In the genomic region with DNA sequence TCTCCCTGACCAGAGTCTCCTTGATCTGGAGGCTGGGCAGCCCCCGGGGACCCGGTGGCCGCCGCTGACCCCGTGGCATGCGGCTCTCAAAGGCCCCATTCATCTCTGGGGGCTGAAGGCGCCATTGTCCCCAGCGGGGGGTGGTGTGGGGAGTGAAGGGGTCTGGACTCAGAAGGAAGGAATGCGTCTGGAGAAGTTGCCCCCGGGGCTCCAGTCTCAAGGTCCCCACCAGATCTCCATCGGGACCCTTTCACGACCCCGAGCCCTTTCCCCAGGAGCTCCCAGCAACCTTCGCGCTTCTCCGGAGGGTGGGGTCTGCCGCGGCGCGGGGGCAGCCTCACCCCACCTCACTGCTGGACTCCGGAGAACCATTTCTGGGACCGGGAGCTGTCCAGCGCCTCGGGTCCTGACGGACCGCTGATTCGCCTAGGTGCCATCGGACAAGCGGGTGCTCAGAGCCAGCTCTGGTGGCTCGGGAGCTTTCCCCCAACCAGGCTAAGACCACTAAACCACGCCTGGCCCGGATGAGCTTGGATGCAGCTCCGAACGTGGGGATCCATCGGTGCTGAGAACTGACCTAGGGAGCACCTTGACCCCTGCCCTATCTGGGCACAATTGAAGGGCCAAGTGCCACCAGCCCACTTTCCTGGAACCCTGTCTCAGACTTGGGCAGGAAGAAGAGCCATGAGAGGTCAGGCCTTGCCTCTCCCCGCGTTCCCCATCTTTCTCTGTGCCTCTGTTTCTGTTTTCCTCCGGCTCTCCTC, we compare ENCODE assay signal across 9 cellular contexts. TPM values are rescaled to one million over a fixed set of nuclear protein-coding genes. Genes with fewer than 3 reads are reported as not detected.
DNase-seq lines count a peak whose midpoint lies in the region; ATAC-seq, FAIRE-seq and TF ChIP-seq lines count a peak whose summit lies in the region.
"Had no signal": no experiment of that assay in that cellular context is flagged by ENCODE, and none has a peak within 500 bp of the region (broad histone marks: within the 10 kb centered on the region; RNA-seq: fewer than 3 reads in every experiment).

No MANE protein-coding gene starts in this region.

- FAIRE-seq in GM12892 (lab: Jason Lieb, UNC): no peak

- DNase-seq in G401 (ENCODE audit: low spot score) (peak; percentile 69), T-helper 17 cell (no peak), foreskin fibroblast (peak; percentile 16 to 63), neural progenitor cell (ENCODE audit: low spot score) (peak; percentile 89), NCI-H1436 treated with DMSO at 0.1 percent for 48 hours (lab: John Stamatoyannopoulos, UW) (no peak), esophagus muscularis mucosa (ENCODE audit: extremely low spot score) (no peak), omental fat pad (ENCODE audit: low spot score) (no peak), GM12892 (ENCODE audit: insufficient read length) (no peak)

- 4% methylated on average over 33 of the region's 38 CpGs for WGBS in esophagus muscularis mucosa

- H3K4me3 ChIP-seq in foreskin fibroblast (ENCODE audit: low read depth in 1 of 2, low read length in 2 of 2) (no peak overlapping the region), neural progenitor cell (peak overlapping the region; percentile 52), esophagus muscularis mucosa (peak overlapping the region in 2 of 4 donors; percentile 4 to 19)
- H3K4me3 ChIP-seq: SJCRH30 had no signal

- peaks cover 8% of the 10 kb centered on the region for H3K36me3 Mint-ChIP-seq in T-helper 17 cell (ENCODE audit: low read depth)
- no peaks in the 10 kb centered on the region for H3K36me3 Mint-ChIP-seq in neural progenitor cell

- no peaks in the 10 kb centered on the region for H3K9me3 Mint-ChIP-seq in neural progenitor cell

- H3K9ac ChIP-seq in neural progenitor cell: no peak overlapping the region

- H3K27ac Mint-ChIP-seq in T-helper 17 cell: no peak overlapping the region
- no peak overlapping the region for H3K27ac Mint-ChIP-seq in neural progenitor cell

- peaks cover 26% of the 10 kb centered on the region for H3K4me1 Mint-ChIP-seq in T-helper 17 cell
- peaks cover 54% of the 10 kb centered on the region for H3K4me1 Mint-ChIP-seq in neural progenitor cell

- no peak for ATAC-seq in T-helper 17 cell
- ATAC-seq in omental fat pad (ENCODE audit: low FRiP score): no peak

- H3K4me2 ChIP-seq in neural progenitor cell: peak overlapping the region; percentile 93

- intact Hi-C loops in esophagus muscularis mucosa (cut with DNase I): no loop called here

- H3K36me3 ChIP-seq in neural progenitor cell (no peaks in the 10 kb centered on the region), esophagus muscularis mucosa (no peaks in the 10 kb centered on the region)
- H3K36me3 ChIP-seq: SJCRH30 had no signal

- no peak overlapping the region for H2AFZ ChIP-seq in neural progenitor cell (replicated peaks)

- no peak for TF ChIP-seq CTCF in foreskin fibroblast (IDR thresholded peaks at IDR 0.05; ENCODE audit: low read depth, low read length)
- no peak for TF ChIP-seq CTCF in neural progenitor cell (IDR thresholded peaks at IDR 0.05)
- no peak for TF ChIP-seq CTCF in esophagus muscularis mucosa (IDR thresholded peaks at IDR 0.05)
- TF ChIP-seq CTCF in omental fat pad (IDR thresholded peaks at IDR 0.05): no peak

- H3K79me2 ChIP-seq in neural progenitor cell (ENCODE audit: low read depth): no peaks in the 10 kb centered on the region

- H3K4me1 ChIP-seq in neural progenitor cell (peaks cover 39% of the 10 kb centered on the region), esophagus muscularis mucosa (peaks cover 44 to 56% (median 54%) of the 10 kb centered on the region in 4 donors)

- no peak overlapping the region for H3K27ac ChIP-seq in neural progenitor cell
- H3K27ac ChIP-seq in esophagus muscularis mucosa (replicated peaks in 1 of 4): peak overlapping the region in 1 of 4 donors; percentile 63
- H3K27ac ChIP-seq: SJCRH30 had no signal

- in situ Hi-C loops in G401 (cut with HindIII; ENCODE audit: low sequenced_read_pairs): no loop called here

- H3K27me3 ChIP-seq in neural progenitor cell (peaks cover 22% of the 10 kb centered on the region), esophagus muscularis mucosa (peaks cover 0 to 66% (median 27%) of the 10 kb centered on the region in 4 donors)

- H3K9me3 ChIP-seq in T-helper 17 cell (ENCODE audit: control insufficient read depth, low read length, poor library complexity, severe bottlenecking) (no peaks in the 10 kb centered on the region), neural progenitor cell (ENCODE audit: low read depth) (no peaks in the 10 kb centered on the region), esophagus muscularis mucosa (no peaks in the 10 kb centered on the region)
- H3K9me3 ChIP-seq: SJCRH30 had no signal

- peaks cover 40% of the 10 kb centered on the region for H4K20me1 ChIP-seq in neural progenitor cell (ENCODE audit: low read depth)

- H3K27me3 Mint-ChIP-seq in T-helper 17 cell (peaks cover 73% of the 10 kb centered on the region), neural progenitor cell (ENCODE audit: insufficient read depth, low read depth) (peaks cover 11% of the 10 kb centered on the region)

- no peak for TF ChIP-seq EP300 in esophagus muscularis mucosa (IDR thresholded peaks at IDR 0.05)

- TF ChIP-seq POLR2A in esophagus muscularis mucosa (IDR thresholded peaks at IDR 0.05; ENCODE audit: low read depth) (no peak), GM12892 (IDR thresholded peaks at IDR 0.05; ENCODE audit: low read depth, low read length) (no peak)

- H3K4me3 Mint-ChIP-seq in T-helper 17 cell (peak overlapping the region; percentile 39), neural progenitor cell (peak overlapping the region; percentile 82)

- peaks cover 46% of the 10 kb centered on the region for H3F3A ChIP-seq in neural progenitor cell (ENCODE audit: low read depth)

RNA-seq across cellular contexts. Expression of gene PCDH1, which starts 5.2 kb away (rescaled TPM):
- total RNA-seq in G401 (2014; rRNA removed; shearing (Covaris generic)): 1.2 and 1.8 TPM in 2 replicates
- under 1 TPM; 0.57 to 0.87 TPM for total RNA-seq in T-helper 17 cell
- total RNA-seq in neural progenitor cell (ENCODE audit: low replicate concordance): 24.8 and 48.4 TPM in 2 replicates
- total RNA-seq in esophagus muscularis mucosa: 10 to 100 TPM; 18.7 to 57.8 (median 38.2) TPM
- 100 to 1,000 TPM in 1 of 4 donors, 10 to 100 TPM in 3; 10.6 to 148 (median 50.6) TPM for total RNA-seq in omental fat pad
- not detected for polyA plus RNA-seq in GM12892 (2012; ENCODE audit: missing spikeins)

RNA-seq across cellular contexts. Expression of gene DELE1, which starts 40.3 kb away (rescaled TPM):
- 87.4 and 96.0 TPM in 2 replicates for total RNA-seq in G401 (2014; rRNA removed; shearing (Covaris generic))
- 10 to 100 TPM; 76.6 to 86.7 TPM for total RNA-seq in T-helper 17 cell
- total RNA-seq in neural progenitor cell (ENCODE audit: low replicate concordance): 47.7 and 86.5 TPM in 2 replicates
- total RNA-seq in esophagus muscularis mucosa: 10 to 100 TPM; 44.4 to 75.8 (median 49.6) TPM
- 10 to 100 TPM; 57.3 to 87.5 (median 61.0) TPM for total RNA-seq in omental fat pad
- polyA plus RNA-seq in GM12892 (2012; ENCODE audit: missing spikeins): 43.2 TPM

Comparison
In these comparisons a context has a peak if more than half of its experiments do, and no peak if none do; other contexts are left out.
1. DNase-seq: peak in G401 (single experiment), foreskin fibroblast (2 of 2) and neural progenitor cell (single experiment); none in T-helper 17 cell (0 of 3), NCI-H1436 treated with DMSO at 0.1 percent for 48 hours (single experiment), esophagus muscularis mucosa (single experiment), omental fat pad (single experiment) and GM12892 (single experiment).